In genomic region chr11:7143908-7144307, GRCh38 we compare ENCODE assay signal across 12 cellular contexts. TPM values are rescaled to one million over a fixed set of nuclear protein-coding genes. Genes with fewer than 3 reads are reported as not detected.
A peak's percentile ranks its signal among the peaks of the same experiment; 100 is the strongest.
DNase-seq lines count a peak whose midpoint lies in the region; ATAC-seq and TF ChIP-seq lines count a peak whose summit lies in the region.
"Had no signal": no experiment of that assay in that cellular context is flagged by ENCODE, and none has a peak within 500 bp of the region (broad histone marks: within the 10 kb centered on the region; RNA-seq: fewer than 3 reads in every experiment).

No MANE protein-coding gene starts in this region.

- intact Hi-C loops in Calu3 (cut with micrococcal nuclease; ENCODE audit: unreplicated experiment): loop anchor here (2.0 kb wide), 1 partner anchor 299 kb away; no protein-coding TSS in a partner anchor

- H3K36me3 Mint-ChIP-seq in Calu3 (ENCODE audit: insufficient read depth, unreplicated experiment): no peaks in the 10 kb centered on the region
- H3K36me3 Mint-ChIP-seq: activated naive CD8-positive, alpha-beta T cell treated with anti-CD3 and anti-CD28 coated beads for 36 hours had no signal

- no peak overlapping the region for H3K4me3 ChIP-seq in RWPE2 (ENCODE audit: severe bottlenecking)
- no peak overlapping the region for H3K4me3 ChIP-seq in hepatocyte

- no peak overlapping the region for H2AFZ ChIP-seq in hepatocyte

- no peaks in the 10 kb centered on the region for H3K4me1 Mint-ChIP-seq in Calu3 (ENCODE audit: low read depth, unreplicated experiment)
- H3K4me1 Mint-ChIP-seq: activated naive CD8-positive, alpha-beta T cell treated with anti-CD3 and anti-CD28 coated beads for 36 hours; T-helper 17 cell had no signal

- no peaks in the 10 kb centered on the region for H3K79me2 ChIP-seq in hepatocyte

- H3K27ac ChIP-seq in 22Rv1: no peak overlapping the region
- no peak overlapping the region for H3K27ac ChIP-seq in RWPE2 (ENCODE audit: poor library complexity, severe bottlenecking)
- no peak overlapping the region for H3K27ac ChIP-seq in hepatocyte

- no peaks in the 10 kb centered on the region for H3K36me3 ChIP-seq in RWPE2 (ENCODE audit: low read depth)
- no peaks in the 10 kb centered on the region for H3K36me3 ChIP-seq in hepatocyte (replicated peaks; ENCODE audit: insufficient read depth, low read depth)

- H3K27me3 Mint-ChIP-seq in Calu3 (ENCODE audit: unreplicated experiment): peaks cover 20% of the 10 kb centered on the region
- H3K27me3 Mint-ChIP-seq: activated naive CD8-positive, alpha-beta T cell treated with anti-CD3 and anti-CD28 coated beads for 36 hours had no signal

- H3K4me2 ChIP-seq in hepatocyte: no peak overlapping the region

- no TSS peak for BruUV-seq in Calu3 (replicated peaks; lab: Mats Ljungman, UMichigan)

- no peak overlapping the region for H3K4me3 Mint-ChIP-seq in Calu3 (ENCODE audit: low read depth, unreplicated experiment)
- H3K4me3 Mint-ChIP-seq: activated naive CD8-positive, alpha-beta T cell treated with anti-CD3 and anti-CD28 coated beads for 36 hours; T-helper 17 cell had no signal

- TF ChIP-seq CTCF in 22Rv1 (IDR thresholded peaks at IDR 0.05) (peak; percentile 50), RWPE2 (IDR thresholded peaks at IDR 0.05; ENCODE audit: poor library complexity, severe bottlenecking) (peak; percentile 40), hepatocyte (IDR thresholded peaks at IDR 0.05; ENCODE audit: poor library complexity) (peak; percentile 70), Calu3 (IDR thresholded peaks at IDR 0.05; ENCODE audit: unreplicated experiment) (no peak)

- ATAC-seq in RWPE2 (ENCODE audit: low read depth) (no peak), HG03175 (IDR thresholded peaks at IDR 0.05; ENCODE audit: unreplicated experiment) (no peak)
- ATAC-seq: T-helper 17 cell had no signal

- H3K9me2 ChIP-seq in hepatocyte (replicated peaks; ENCODE audit: insufficient read depth): no peaks in the 10 kb centered on the region

- CTCF ChIA-PET in Calu3 (lab: Charles Lee): interaction anchor here (0.6 kb wide), 1 partner anchor 214 kb away, joined by 4 read pairs; no protein-coding TSS in a partner anchor

- DNase-seq in H4 (ENCODE audit: low spot score) (peak; percentile 27), RWPE2 (ENCODE audit: low spot score) (no peak), hepatocyte (ENCODE audit: low spot score) (peak; percentile 42), Calu3 (no peak), NCI-H128 (lab: John Stamatoyannopoulos, UW; ENCODE audit: unreplicated experiment) (no peak), NCI-H1694 treated with DMSO at 0.1 percent for 48 hours (lab: John Stamatoyannopoulos, UW) (no peak)
- DNase-seq: activated naive CD8-positive, alpha-beta T cell treated with anti-CD3 and anti-CD28 coated beads for 36 hours; islet precursor cell; T-helper 17 cell had no signal

- WGBS in hepatocyte (ENCODE audit: low lambda C conversion rate, missing lambda C conversion rate): 0% methylated on average over 1 of the region's 1 CpG

- peaks cover 4% of the 10 kb centered on the region for H3K9me3 Mint-ChIP-seq in Calu3 (ENCODE audit: low read depth, unreplicated experiment)

- no peaks in the 10 kb centered on the region for H3K27me3 ChIP-seq in RWPE2 (ENCODE audit: insufficient read depth, poor library complexity, severe bottlenecking)
- no peaks in the 10 kb centered on the region for H3K27me3 ChIP-seq in hepatocyte

- no peak overlapping the region for H3K27ac Mint-ChIP-seq in Calu3 (ENCODE audit: unreplicated experiment)
- H3K27ac Mint-ChIP-seq: activated naive CD8-positive, alpha-beta T cell treated with anti-CD3 and anti-CD28 coated beads for 36 hours; T-helper 17 cell had no signal

- H3K9me3 ChIP-seq in RWPE2 (ENCODE audit: severe bottlenecking) (peaks cover 2% of the 10 kb centered on the region), hepatocyte (ENCODE audit: low read depth) (peaks cover 3% of the 10 kb centered on the region)

- H3K4me1 ChIP-seq in RWPE2 (ENCODE audit: insufficient read depth, poor library complexity, severe bottlenecking) (no peaks in the 10 kb centered on the region), hepatocyte (ENCODE audit: insufficient read depth) (no peaks in the 10 kb centered on the region)

- H4K20me1 ChIP-seq in hepatocyte (ENCODE audit: insufficient read depth, poor library complexity, severe bottlenecking): no peaks in the 10 kb centered on the region

RNA-seq across cellular contexts. Expression of gene RBMXL2, which starts 55.1 kb away (rescaled TPM):
- total RNA-seq in H4 (2014; rRNA removed; shearing (Covaris generic)): not detected in 2 replicates
- total RNA-seq in hepatocyte (0.30 TPM in 1 of 2 replicates, not detected in the other), Calu3 (2022) (not detected in 2 replicates)
- 0.35 TPM in 1 of 2 replicates, not detected in the other for polyA plus RNA-seq in hepatocyte
- total RNA-seq: activated naive CD8-positive, alpha-beta T cell treated with anti-CD3 and anti-CD28 coated beads for 36 hours; LHCN-M2; T-helper 17 cell had no signal

Comparison
In these comparisons a context has a peak if more than half of its experiments do, and no peak if none do; other contexts are left out.
1. DNase-seq: peak in H4 (single experiment) and hepatocyte (single experiment); none in RWPE2 (single experiment), Calu3 (single experiment), NCI-H128 (single experiment) and NCI-H1694 treated with DMSO at 0.1 percent for 48 hours (single experiment).